Comparison of ENCODE assay signal across 36 cellular contexts in the genomic region with DNA sequence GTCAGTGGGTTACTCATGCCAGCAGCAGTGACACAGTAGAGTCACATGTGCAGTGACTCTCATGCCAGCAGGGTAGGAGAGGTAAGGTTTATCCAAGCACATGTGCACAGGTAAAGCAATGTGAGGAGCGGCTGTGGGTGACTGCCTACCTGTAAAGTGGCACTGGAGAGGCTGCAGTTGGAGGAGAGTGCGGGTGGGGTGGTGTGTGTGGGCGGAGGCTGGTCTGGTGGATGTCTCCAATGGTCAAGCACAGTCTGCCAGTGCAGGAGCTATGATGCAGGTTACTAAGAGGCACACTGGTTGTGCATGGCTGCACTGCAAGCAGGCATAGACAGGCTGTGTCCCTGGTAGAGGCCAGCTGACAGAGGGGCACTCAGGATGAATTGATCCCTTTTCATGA.
"Had no signal": no experiment of that assay in that cellular context is flagged by ENCODE, and none has a peak within 500 bp of the region (broad histone marks: within the 10 kb centered on the region; RNA-seq: fewer than 3 reads in every experiment).

No MANE protein-coding gene starts in this region.

- DNase-seq: activated CD4-positive, alpha-beta memory T cell treated with anti-CD3 and anti-CD28 coated beads, Interleukin-2, amount 10 ng/mL, durations not matched to agents 7 days and 5 days; activated CD4-positive, alpha-beta T cell treated with anti-CD3 and anti-CD28 coated beads for 1 hour; activated CD4-positive, alpha-beta T cell treated with anti-CD3 and anti-CD28 coated beads for 36 hours; activated CD4-positive, alpha-beta T cell treated with anti-CD3 and anti-CD28 coated beads for 48 hours; activated CD4-positive, alpha-beta T cell treated with anti-CD3 and anti-CD28 coated beads, Interleukin-2, amount 10 ng/mL, durations not matched to agents 7 days and 5 days; activated CD4-positive, alpha-beta T cell treated with anti-CD3 and anti-CD28 coated beads, Interleukin-2, amount 50 U/mL, for 48 hours; activated CD4-positive, CD25-positive, alpha-beta regulatory T cell; activated CD8-positive, alpha-beta memory T cell treated with anti-CD3 and anti-CD28 coated beads for 24 hours; activated CD8-positive, alpha-beta memory T cell treated with anti-CD3 and anti-CD28 coated beads, Interleukin-2, amount 10 ng/mL, durations not matched to agents 7 days and 5 days; activated CD8-positive, alpha-beta memory T cell treated with anti-CD3 and anti-CD28 coated beads, Interleukin-2, amount 50 U/mL, for 48 hours; activated CD8-positive, alpha-beta T cell treated with anti-CD3 and anti-CD28 coated beads, Interleukin-2, amount 10 ng/mL, durations not matched to agents 7 days and 5 days; activated effector memory CD4-positive, alpha-beta T cell treated with Interleukin-2 at 50 U/mL for 16 hours; activated gamma-delta T cell; activated naive CD4-positive, alpha-beta T cell treated with anti-CD3 and anti-CD28 coated beads, Interleukin-2, amount 10 ng/mL, durations not matched to agents 7 days and 5 days; activated naive CD4-positive, alpha-beta T cell treated with Interleukin-2 at 50 U/mL for 16 hours; activated naive CD8-positive, alpha-beta T cell treated with anti-CD3 and anti-CD28 coated beads, Interleukin-2, amount 10 ng/mL, durations not matched to agents 7 days and 5 days; activated naive CD8-positive, alpha-beta T cell treated with anti-CD3 and anti-CD28 coated beads, Interleukin-2, amount 50 U/mL, for 24 hours; activated T-cell treated with anti-CD3 and anti-CD28 coated beads, Interleukin-2, amount 50 U/mL, for 24 hours; activated T-cell treated with anti-CD3 and anti-CD28 coated beads, Interleukin-2, amount 50 U/mL, for 48 hours; amygdala; anterior cingulate cortex; body of pancreas; brain microvascular endothelial cell; central memory CD4-positive, alpha-beta T cell; cerebellar nuclear complex; T-helper 1 cell; T-helper 9 cell; WERI-Rb-1 had no signal

- H3K4me1 ChIP-seq: body of pancreas, breast epithelium had no signal

- H3K4me3 Mint-ChIP-seq: activated CD4-positive, alpha-beta memory T cell treated with anti-CD3 and anti-CD28 coated beads, Interleukin-2, amount 10 ng/mL, durations not matched to agents 7 days and 5 days; activated CD4-positive, alpha-beta T cell treated with anti-CD3 and anti-CD28 coated beads for 36 hours; activated CD4-positive, alpha-beta T cell treated with anti-CD3 and anti-CD28 coated beads, Interleukin-2, amount 10 ng/mL, durations not matched to agents 7 days and 5 days; activated CD8-positive, alpha-beta memory T cell treated with anti-CD3 and anti-CD28 coated beads, Interleukin-2, amount 10 ng/mL, durations not matched to agents 7 days and 5 days; activated CD8-positive, alpha-beta T cell treated with anti-CD3 and anti-CD28 coated beads, Interleukin-2, amount 10 ng/mL, durations not matched to agents 7 days and 5 days; activated naive CD4-positive, alpha-beta T cell treated with anti-CD3 and anti-CD28 coated beads, Interleukin-2, amount 10 ng/mL, durations not matched to agents 7 days and 5 days; activated naive CD4-positive, alpha-beta T cell treated with anti-CD3 and anti-CD28 coated beads, Interleukin-2, amount 50 U/mL, for 24 hours; activated naive CD8-positive, alpha-beta T cell; activated naive CD8-positive, alpha-beta T cell treated with anti-CD3 and anti-CD28 coated beads, Interleukin-2, amount 10 ng/mL, durations not matched to agents 7 days and 5 days; activated naive CD8-positive, alpha-beta T cell treated with anti-CD3 and anti-CD28 coated beads, Interleukin-2, amount 50 U/mL, for 24 hours; activated T-cell treated with anti-CD3 and anti-CD28 coated beads, Interleukin-2, amount 50 U/mL, for 24 hours; T-helper 1 cell treated with Interleukin-12 subunit alpha and Interleukin-12 subunit beta and Interleukin-4 antibody, amounts not matched to agents 30 μg/mL and 1 μg/mL, for 36 hours; T-helper 2 cell treated with Interferon-gamma antibody and Interleukin-4, amounts not matched to agents 5 μg/mL and 100 μg/mL, for 36 hours; WTC11 had no signal

- ATAC-seq: activated CD4-positive, alpha-beta T cell treated with anti-CD3 and anti-CD28 coated beads for 36 hours; activated CD4-positive, CD25-positive, alpha-beta regulatory T cell treated with anti-CD3 and anti-CD28 coated beads, Interleukin-2, amount 50 U/mL, for 24 hours; activated CD8-positive, alpha-beta memory T cell treated with anti-CD3 and anti-CD28 coated beads, Interleukin-2, amount 10 ng/mL, durations not matched to agents 7 days and 5 days; activated CD8-positive, alpha-beta T cell treated with anti-CD3 and anti-CD28 coated beads, Interleukin-2, amount 10 ng/mL, durations not matched to agents 7 days and 5 days; activated naive CD8-positive, alpha-beta T cell treated with anti-CD3 and anti-CD28 coated beads, Interleukin-2, amount 50 U/mL, for 24 hours; body of pancreas had no signal

- H3K27ac ChIP-seq: body of pancreas, brain microvascular endothelial cell, breast epithelium, WERI-Rb-1 had no signal

- H3K9me3 Mint-ChIP-seq: activated naive CD8-positive, alpha-beta T cell treated with anti-CD3 and anti-CD28 coated beads, Interleukin-2, amount 10 ng/mL, durations not matched to agents 7 days and 5 days; WTC11 had no signal

- H3K36me3 ChIP-seq: brain microvascular endothelial cell, breast epithelium, WERI-Rb-1 had no signal

- H3K4me1 Mint-ChIP-seq: activated CD4-positive, alpha-beta memory T cell treated with anti-CD3 and anti-CD28 coated beads, Interleukin-2, amount 10 ng/mL, durations not matched to agents 7 days and 5 days; activated CD4-positive, alpha-beta T cell treated with anti-CD3 and anti-CD28 coated beads for 36 hours; activated CD4-positive, alpha-beta T cell treated with anti-CD3 and anti-CD28 coated beads, Interleukin-2, amount 10 ng/mL, durations not matched to agents 7 days and 5 days; activated CD8-positive, alpha-beta memory T cell treated with anti-CD3 and anti-CD28 coated beads, Interleukin-2, amount 10 ng/mL, durations not matched to agents 7 days and 5 days; activated naive CD4-positive, alpha-beta T cell treated with anti-CD3 and anti-CD28 coated beads, Interleukin-2, amount 10 ng/mL, durations not matched to agents 7 days and 5 days; activated naive CD4-positive, alpha-beta T cell treated with anti-CD3 and anti-CD28 coated beads, Interleukin-2, amount 50 U/mL, for 24 hours; activated naive CD8-positive, alpha-beta T cell treated with anti-CD3 and anti-CD28 coated beads, Interleukin-2, amount 10 ng/mL, durations not matched to agents 7 days and 5 days; activated naive CD8-positive, alpha-beta T cell treated with anti-CD3 and anti-CD28 coated beads, Interleukin-2, amount 50 U/mL, for 24 hours; WTC11 had no signal

- H3K36me3 Mint-ChIP-seq: activated CD8-positive, alpha-beta memory T cell treated with anti-CD3 and anti-CD28 coated beads, Interleukin-2, amount 10 ng/mL, durations not matched to agents 7 days and 5 days; activated naive CD4-positive, alpha-beta T cell treated with anti-CD3 and anti-CD28 coated beads, Interleukin-2, amount 10 ng/mL, durations not matched to agents 7 days and 5 days; activated naive CD4-positive, alpha-beta T cell treated with anti-CD3 and anti-CD28 coated beads, Interleukin-2, amount 50 U/mL, for 24 hours; activated naive CD8-positive, alpha-beta T cell; activated naive CD8-positive, alpha-beta T cell treated with anti-CD3 and anti-CD28 coated beads, Interleukin-2, amount 10 ng/mL, durations not matched to agents 7 days and 5 days; WTC11 had no signal

- H3K27ac Mint-ChIP-seq: activated CD4-positive, alpha-beta memory T cell treated with anti-CD3 and anti-CD28 coated beads, Interleukin-2, amount 10 ng/mL, durations not matched to agents 7 days and 5 days; activated CD4-positive, alpha-beta T cell treated with anti-CD3 and anti-CD28 coated beads for 36 hours; activated CD4-positive, alpha-beta T cell treated with anti-CD3 and anti-CD28 coated beads, Interleukin-2, amount 10 ng/mL, durations not matched to agents 7 days and 5 days; activated CD8-positive, alpha-beta memory T cell treated with anti-CD3 and anti-CD28 coated beads, Interleukin-2, amount 10 ng/mL, durations not matched to agents 7 days and 5 days; activated CD8-positive, alpha-beta T cell treated with anti-CD3 and anti-CD28 coated beads, Interleukin-2, amount 10 ng/mL, durations not matched to agents 7 days and 5 days; activated naive CD4-positive, alpha-beta T cell treated with anti-CD3 and anti-CD28 coated beads, Interleukin-2, amount 10 ng/mL, durations not matched to agents 7 days and 5 days; activated naive CD4-positive, alpha-beta T cell treated with anti-CD3 and anti-CD28 coated beads, Interleukin-2, amount 50 U/mL, for 24 hours; activated naive CD8-positive, alpha-beta T cell; activated naive CD8-positive, alpha-beta T cell treated with anti-CD3 and anti-CD28 coated beads, Interleukin-2, amount 10 ng/mL, durations not matched to agents 7 days and 5 days; activated naive CD8-positive, alpha-beta T cell treated with anti-CD3 and anti-CD28 coated beads, Interleukin-2, amount 50 U/mL, for 24 hours; activated T-cell treated with anti-CD3 and anti-CD28 coated beads, Interleukin-2, amount 50 U/mL, for 24 hours; activated T-helper 2 cell treated with anti-CD3 and anti-CD28 coated beads, Interferon-gamma antibody, Interleukin-2, Interleukin-4, amounts not matched to agents 10 μg/mL and 5 μg/mL and 100 μg/mL, durations not matched to agents 14 hours and 24 hours and 36 hours; T-helper 1 cell treated with Interleukin-12 subunit alpha and Interleukin-12 subunit beta and Interleukin-4 antibody, amounts not matched to agents 30 μg/mL and 1 μg/mL, for 36 hours; T-helper 2 cell treated with Interferon-gamma antibody and Interleukin-4, amounts not matched to agents 5 μg/mL and 100 μg/mL, for 36 hours; WTC11 had no signal

- H3K27me3 ChIP-seq: body of pancreas, brain microvascular endothelial cell, breast epithelium had no signal

- H3K27me3 Mint-ChIP-seq: activated CD4-positive, alpha-beta memory T cell treated with anti-CD3 and anti-CD28 coated beads, Interleukin-2, amount 10 ng/mL, durations not matched to agents 7 days and 5 days; activated CD4-positive, alpha-beta T cell treated with anti-CD3 and anti-CD28 coated beads for 36 hours; activated CD4-positive, alpha-beta T cell treated with anti-CD3 and anti-CD28 coated beads, Interleukin-2, amount 10 ng/mL, durations not matched to agents 7 days and 5 days; activated CD8-positive, alpha-beta memory T cell treated with anti-CD3 and anti-CD28 coated beads, Interleukin-2, amount 10 ng/mL, durations not matched to agents 7 days and 5 days; activated naive CD4-positive, alpha-beta T cell treated with anti-CD3 and anti-CD28 coated beads, Interleukin-2, amount 10 ng/mL, durations not matched to agents 7 days and 5 days; activated naive CD4-positive, alpha-beta T cell treated with anti-CD3 and anti-CD28 coated beads, Interleukin-2, amount 50 U/mL, for 24 hours; activated naive CD8-positive, alpha-beta T cell; activated naive CD8-positive, alpha-beta T cell treated with anti-CD3 and anti-CD28 coated beads, Interleukin-2, amount 10 ng/mL, durations not matched to agents 7 days and 5 days; activated naive CD8-positive, alpha-beta T cell treated with anti-CD3 and anti-CD28 coated beads, Interleukin-2, amount 50 U/mL, for 24 hours; activated T-cell treated with anti-CD3 and anti-CD28 coated beads, Interleukin-2, amount 50 U/mL, for 24 hours had no signal

- H3K9me3 ChIP-seq: body of pancreas had no signal

- H3K4me3 ChIP-seq: body of pancreas, breast epithelium had no signal
